Comparison of ENCODE assay signal across 19 cellular contexts in genomic region chr4:153517159-153517558, GRCh38. TPM values are rescaled to one million over a fixed set of nuclear protein-coding genes. Genes with fewer than 3 reads are reported as not detected.
A peak's percentile ranks its signal among the peaks of the same experiment; 100 is the strongest.
DNase-seq lines count a peak whose midpoint lies in the region; ATAC-seq and TF ChIP-seq lines count a peak whose summit lies in the region.
"Had no signal": no experiment of that assay in that cellular context is flagged by ENCODE, and none has a peak within 500 bp of the region (broad histone marks: within the 10 kb centered on the region; RNA-seq: fewer than 3 reads in every experiment).

No MANE protein-coding gene starts in this region.

- peaks cover 5% of the 10 kb centered on the region for H3K79me1 ChIP-seq in mesendoderm (ENCODE audit: low read length)

- H4K20me1 ChIP-seq in BLaER1 treated with 17β-estradiol and CSF1 and Interleukin-3, amounts not matched to agents 10 nM and 100 nM, result peaks cover 3 to 100% (median 67%) of the 10 kb centered on the region in 11 experiments; a peak in 20 of 22 replicates

- no peak overlapping the region for H3K4ac ChIP-seq in mesendoderm (ENCODE audit: low read depth, low read length)

- H3K4me3 ChIP-seq in BLaER1 treated with 17β-estradiol and CSF1 and Interleukin-3, amounts not matched to agents 10 nM and 100 nM, result no peak overlapping the region
- H3K4me3 ChIP-seq in Caco-2 (ENCODE audit: low read depth, low read length), result no peak overlapping the region
- H3K4me3 ChIP-seq in mesendoderm (ENCODE audit: low read length), result no peak overlapping the region
- no peak overlapping the region for H3K4me3 ChIP-seq in prostate gland
- H3K4me3 ChIP-seq: ovary, PC-9, suprapubic skin had no signal

- no peaks in the 10 kb centered on the region for H3K9me3 Mint-ChIP-seq in Caco-2 (ENCODE audit: unreplicated experiment)
- no peaks in the 10 kb centered on the region for H3K9me3 Mint-ChIP-seq in activated naive CD8-positive, alpha-beta T cell treated with anti-CD3 and anti-CD28 coated beads for 36 hours

- no peak overlapping the region for H2BK120ac ChIP-seq in mesendoderm (ENCODE audit: low read depth, low read length)

- H3K4me1 Mint-ChIP-seq in Caco-2 (ENCODE audit: low read depth, unreplicated experiment), result peaks cover 58% of the 10 kb centered on the region
- H3K4me1 Mint-ChIP-seq in activated naive CD8-positive, alpha-beta T cell treated with anti-CD3 and anti-CD28 coated beads for 36 hours, result peaks cover 74% of the 10 kb centered on the region

- TF ChIP-seq CTCF in Caco-2 (IDR thresholded peaks at IDR 0.05; ENCODE audit: insufficient read depth in 1 of 2, low read depth in 1 of 2, low read length in 1 of 2, severe bottlenecking in 1 of 2, unreplicated experiment in 1 of 2) (no peak), prostate gland (IDR thresholded peaks at IDR 0.05) (no peak)

- H2AK5ac ChIP-seq in mesendoderm (ENCODE audit: low read length), result no peak overlapping the region

- H3K56ac ChIP-seq in mesendoderm (ENCODE audit: low read length), result no peak overlapping the region

- CTCF ChIA-PET in Caco-2 (lab: Charles Lee), result no interaction called here

- no peak overlapping the region for H3K18ac ChIP-seq in mesendoderm (ENCODE audit: low read length)

- no TSS peak for BruUV-seq in Caco-2 (replicated peaks; lab: Mats Ljungman, UMichigan)

- H3K9me3 ChIP-seq in BLaER1 treated with 17β-estradiol and CSF1 and Interleukin-3, amounts not matched to agents 10 nM and 100 nM (replicated peaks in 1 of 11), result 0 out of 22 replicates have a peak, but pooled peaks cover 0 to 4% (median 0%) of the 10 kb centered on the region in 11 experiments
- H3K9me3 ChIP-seq in Caco-2 (no peaks in the 10 kb centered on the region), prostate gland (no peaks in the 10 kb centered on the region)
- H3K9me3 ChIP-seq: ovary, SK-N-SH, suprapubic skin had no signal

- no peak for DNase-seq in Caco-2
- DNase-seq in activated naive CD8-positive, alpha-beta T cell treated with anti-CD3 and anti-CD28 coated beads for 36 hours, result no peak
- no peak for DNase-seq in mesendoderm
- DNase-seq in prostate gland (ENCODE audit: low spot score), result no peak
- DNase-seq in epidermal melanocyte (ENCODE audit: insufficient read length, low spot score), result no peak
- DNase-seq: activated CD4-positive, alpha-beta T cell treated with anti-CD3 and anti-CD28 coated beads for 48 hours; amygdala; cerebellar nuclear complex; DMS153; Karpas-422; left cardiac atrium; NCI-H1105; NCI-H774; ovary; PC-9; SK-N-SH had no signal

- POLR2A ChIA-PET in Caco-2 (lab: Charles Lee), result no interaction called here

- H3K36me3 ChIP-seq in BLaER1 treated with 17β-estradiol and CSF1 and Interleukin-3, amounts not matched to agents 10 nM and 100 nM, result peaks cover 6 to 76% (median 41%) of the 10 kb centered on the region in 11 experiments; a peak in 21 of 22 replicates
- H3K36me3 ChIP-seq in Caco-2 (ENCODE audit: control insufficient read depth, insufficient read depth, low read length), result no peaks in the 10 kb centered on the region
- no peaks in the 10 kb centered on the region for H3K36me3 ChIP-seq in mesendoderm (ENCODE audit: control insufficient read depth, insufficient read depth, low read length)
- no peaks in the 10 kb centered on the region for H3K36me3 ChIP-seq in prostate gland
- H3K36me3 ChIP-seq: ovary, suprapubic skin had no signal

- no peak overlapping the region for H3K23ac ChIP-seq in mesendoderm (ENCODE audit: low read length)

- H3K79me2 ChIP-seq in mesendoderm (ENCODE audit: control insufficient read depth, insufficient read depth, low read length), result peaks cover 2% of the 10 kb centered on the region

- H3K4me3 Mint-ChIP-seq in Caco-2 (ENCODE audit: unreplicated experiment), result no peak overlapping the region
- no peak overlapping the region for H3K4me3 Mint-ChIP-seq in activated naive CD8-positive, alpha-beta T cell treated with anti-CD3 and anti-CD28 coated beads for 36 hours

- peak overlapping the region in 3 of 11 experiments; percentile 23 to 52 (median 28); a peak in 4 of 22 replicates for H3K27ac ChIP-seq in BLaER1 treated with 17β-estradiol and CSF1 and Interleukin-3, amounts not matched to agents 10 nM and 100 nM
- H3K27ac ChIP-seq in mesendoderm (ENCODE audit: low read depth, low read length) (no peak overlapping the region), prostate gland (no peak overlapping the region)
- H3K27ac ChIP-seq: ovary, PC-9, suprapubic skin had no signal

- no peak overlapping the region for H3K9ac ChIP-seq in BLaER1 treated with 17β-estradiol and CSF1 and Interleukin-3, amounts not matched to agents 10 nM and 100 nM
- no peak overlapping the region for H3K9ac ChIP-seq in mesendoderm (ENCODE audit: low read length)
- H3K9ac ChIP-seq: SK-N-SH had no signal

- peaks cover 45 to 95% (median 87%) of the 10 kb centered on the region in 10 experiments for H3K4me1 ChIP-seq in BLaER1 treated with 17β-estradiol and CSF1 and Interleukin-3, amounts not matched to agents 10 nM and 100 nM
- H3K4me1 ChIP-seq in Caco-2 (peaks cover 71% of the 10 kb centered on the region), mesendoderm (ENCODE audit: control insufficient read depth, low read depth, low read length) (peaks cover 5% of the 10 kb centered on the region), prostate gland (replicated peaks) (no peaks in the 10 kb centered on the region)

- no peak overlapping the region for H4K8ac ChIP-seq in mesendoderm (ENCODE audit: low read depth, low read length)

- no peak for ATAC-seq in GM21529 (IDR thresholded peaks at IDR 0.05; ENCODE audit: unreplicated experiment)
- ATAC-seq: left cardiac atrium had no signal

- no peaks in the 10 kb centered on the region for H3K27me3 Mint-ChIP-seq in Caco-2 (ENCODE audit: insufficient read depth, unreplicated experiment)
- no peaks in the 10 kb centered on the region for H3K27me3 Mint-ChIP-seq in activated naive CD8-positive, alpha-beta T cell treated with anti-CD3 and anti-CD28 coated beads for 36 hours

- H2BK15ac ChIP-seq in mesendoderm (replicated peaks; ENCODE audit: low read depth), result peak overlapping the region; percentile 74

- peak overlapping the region; percentile 39 for H3K27ac Mint-ChIP-seq in Caco-2 (ENCODE audit: unreplicated experiment)
- H3K27ac Mint-ChIP-seq in activated naive CD8-positive, alpha-beta T cell treated with anti-CD3 and anti-CD28 coated beads for 36 hours, result peak overlapping the region; percentile 3

- no CpG with 5 or more reads among the region's 3 CpGs for WGBS in mesendoderm (ENCODE audit: extremely low coverage, insufficient coverage, low lambda C conversion rate)
- 59% methylated on average over 3 of the region's 3 CpGs for WGBS in prostate gland

- no peaks in the 10 kb centered on the region for H3K27me3 ChIP-seq in BLaER1 treated with 17β-estradiol and CSF1 and Interleukin-3, amounts not matched to agents 10 nM and 100 nM
- no peaks in the 10 kb centered on the region for H3K27me3 ChIP-seq in Caco-2 (replicated peaks; ENCODE audit: control insufficient read depth, insufficient read depth, low read length)
- no peaks in the 10 kb centered on the region for H3K27me3 ChIP-seq in mesendoderm (ENCODE audit: insufficient read depth, low read length, poor library complexity)
- H3K27me3 ChIP-seq in prostate gland (replicated peaks; ENCODE audit: insufficient read depth), result no peaks in the 10 kb centered on the region
- H3K27me3 ChIP-seq: ovary, suprapubic skin had no signal

- H2BK5ac ChIP-seq in mesendoderm (ENCODE audit: low read length), result no peak overlapping the region

- no peak overlapping the region for H4K5ac ChIP-seq in mesendoderm (ENCODE audit: low read length)

- H3K36me3 Mint-ChIP-seq in Caco-2 (ENCODE audit: insufficient read depth, unreplicated experiment), result peaks cover 20% of the 10 kb centered on the region
- H3K36me3 Mint-ChIP-seq in activated naive CD8-positive, alpha-beta T cell treated with anti-CD3 and anti-CD28 coated beads for 36 hours, result peaks cover 59% of the 10 kb centered on the region

- TF ChIP-seq POLR2A in prostate gland (IDR thresholded peaks at IDR 0.05), result no peak

- intact Hi-C loops in Caco-2 (cut with micrococcal nuclease; ENCODE audit: unreplicated experiment) (no loop called here), prostate gland (cut with DNase I) (no loop called here)

- peak overlapping the region in 10 of 11 experiments; percentile 6 to 94 (median 87); a peak in 18 of 22 replicates for H3K4me2 ChIP-seq in BLaER1 treated with 17β-estradiol and CSF1 and Interleukin-3, amounts not matched to agents 10 nM and 100 nM
- no peak overlapping the region for H3K4me2 ChIP-seq in mesendoderm (ENCODE audit: low read length)
- H3K4me2 ChIP-seq: PC-9, SK-N-SH had no signal

RNA-seq across cellular contexts. Expression of gene TMEM131L, which starts 51.0 kb away (rescaled TPM):
- 20.8 and 20.9 TPM in 2 replicates for total RNA-seq in Caco-2 (2022)
- total RNA-seq in activated naive CD8-positive, alpha-beta T cell treated with anti-CD3 and anti-CD28 coated beads for 36 hours, result 10 to 100 TPM; 45.4 to 48.1 TPM
- polyA plus RNA-seq in mesendoderm (2013, experiment 1 of 2), result 16.9 TPM
- 17.2 TPM for polyA plus RNA-seq in mesendoderm (2013, experiment 2 of 2)
- total RNA-seq in prostate gland, result 10 to 100 TPM in 1 of 2 donors, 1 to 10 TPM in 1; 9.3 to 12.5 TPM
